ENCODE assay signal across 9 cellular contexts in genomic region chr14:23568021-23568599, GRCh38. TPM values are rescaled to one million over a fixed set of nuclear protein-coding genes. Genes with fewer than 3 reads are reported as not detected.
A peak's percentile ranks its signal among the peaks of the same experiment; 100 is the strongest.
DNase-seq lines count a peak whose midpoint lies in the region; ATAC-seq, FAIRE-seq and TF ChIP-seq lines count a peak whose summit lies in the region.
"Had no signal": no experiment of that assay in that cellular context is flagged by ENCODE, and none has a peak within 500 bp of the region (broad histone marks: within the 10 kb centered on the region; RNA-seq: fewer than 3 reads in every experiment).

No MANE protein-coding gene starts in this region.

- H3K27me3 Mint-ChIP-seq in MCF 10A (ENCODE audit: insufficient read depth, unreplicated experiment) = no peaks in the 10 kb centered on the region

- WGBS in A549 (ENCODE audit: missing lambda C conversion rate) = 75% methylated on average over 2 of the region's 2 CpGs

- H3K36me3 Mint-ChIP-seq in MCF 10A (ENCODE audit: insufficient read depth, unreplicated experiment) = peaks cover 29% of the 10 kb centered on the region

- H3K4me1 ChIP-seq in A549 = peaks cover 20% of the 10 kb centered on the region
- H3K4me1 ChIP-seq in mucosa of stomach (ENCODE audit: control insufficient read depth, insufficient read depth, low read length) = peaks cover 35% of the 10 kb centered on the region

- TF ChIP-seq POLR2A in A549 (IDR thresholded peaks at IDR 0.05; ENCODE audit: low read length) = no peak

- BruUV-seq in MCF 10A (replicated peaks; lab: Mats Ljungman, UMichigan) = TSS peak; percentile 68

- peaks cover 31% of the 10 kb centered on the region for H3K4me1 Mint-ChIP-seq in MCF 10A (ENCODE audit: insufficient read depth, unreplicated experiment)

- H3K4me2 ChIP-seq in A549 = peak overlapping the region; percentile 85

- FAIRE-seq in A549 (lab: Jason Lieb, UNC) (no peak), RCC 7860 (lab: Jason Lieb, UNC) (no peak)

- no peak for ATAC-seq in A549
- no peak for ATAC-seq in GM19324 (IDR thresholded peaks at IDR 0.05; ENCODE audit: low FRiP score, unreplicated experiment)

- TF ChIP-seq RAD21 in A549 (conservative IDR thresholded peaks at IDR 0.05 in 1 of 2, IDR thresholded peaks at IDR 0.05 in 1 of 2) = no peak

- CTCF ChIA-PET in A549 (lab: Yijun Ruan, JAX) = interaction anchor here (1.5 to 19.0 kb wide), 3 partner anchors 10 to 91 kb away, joined by 4 to 553 read pairs (median 11); partner anchors contain the start of genes JPH4 and NGDN
- CTCF ChIA-PET in MCF 10A (lab: Yijun Ruan, JAX) = interaction anchor here (0.6 to 7.6 kb wide), 5 partner anchors 9 to 304 kb away, joined by 3 to 57 read pairs (median 4); partner anchors contain the start of gene ZFHX2

- H3K4me3 ChIP-seq in A549 (peak overlapping the region; percentile 62), HL-60 (replicated peaks; ENCODE audit: insufficient read depth, low read length) (peak overlapping the region; percentile 53), mucosa of stomach (ENCODE audit: low read length) (no peak overlapping the region)

- peak overlapping the region; percentile 83 for H3K9ac ChIP-seq in mucosa of stomach (ENCODE audit: low read length)

- DNase-seq in A549 (ENCODE audit: low read depth in 1 of 2, low spot score in 1 of 2) (no peak), HL-60 (ENCODE audit: low read depth in 1 of 2, low spot score in 1 of 2) (no peak), MCF 10A (ENCODE audit: unreplicated experiment) (no peak), RCC 7860 (ENCODE audit: low spot score) (no peak), NCI-H2107 (lab: John Stamatoyannopoulos, UW) (no peak), mucosa of gallbladder (ENCODE audit: low spot score) (no peak)

- peak overlapping the region; percentile 99 for H3K4me3 Mint-ChIP-seq in MCF 10A (ENCODE audit: unreplicated experiment)

- H3K27me3 ChIP-seq in HL-60 (ENCODE audit: insufficient read depth, poor library complexity, severe bottlenecking) (no peaks in the 10 kb centered on the region), mucosa of stomach (ENCODE audit: control insufficient read depth, insufficient read depth, low read length) (peaks cover 9% of the 10 kb centered on the region)

- TF ChIP-seq EP300 in A549 (IDR thresholded peaks at IDR 0.05) = no peak

- H3K27ac ChIP-seq in A549 (peak overlapping the region; percentile 90 to 97), HL-60 (replicated peaks) (peak overlapping the region; percentile 63)

- H3K36me3 ChIP-seq in mucosa of stomach (ENCODE audit: control insufficient read depth, insufficient read depth, low read length) = no peaks in the 10 kb centered on the region

- no peaks in the 10 kb centered on the region for H3K9me3 Mint-ChIP-seq in MCF 10A (ENCODE audit: unreplicated experiment)

- intact Hi-C loops in MCF 10A (cut with micrococcal nuclease) = loop anchor here (5.0 kb wide), 1 partner anchor 524 kb away; the partner anchor contains the start of gene PCK2

- POLR2A ChIA-PET in A549 (lab: Yijun Ruan, JAX) (interaction anchor here (1.1 kb wide), 1 partner anchor 10 kb away, joined by 6 read pairs; no protein-coding TSS in a partner anchor), MCF 10A (lab: Yijun Ruan, JAX) (interaction anchor here (0.6 to 1.8 kb wide), 7 partner anchors 10 to 706 kb away, joined by 3 to 16 read pairs (median 4); partner anchors contain the start of gene THTPA)

- H3K9me3 ChIP-seq in A549 (no peaks in the 10 kb centered on the region), mucosa of stomach (ENCODE audit: control insufficient read depth, low read length) (no peaks in the 10 kb centered on the region)

- peak overlapping the region; percentile 91 for H3K27ac Mint-ChIP-seq in MCF 10A (ENCODE audit: low read depth, unreplicated experiment)

- TF ChIP-seq CTCF in A549 (IDR thresholded peaks at IDR 0.05) = no peak
- TF ChIP-seq CTCF in HL-60 (IDR thresholded peaks at IDR 0.05; ENCODE audit: insufficient read depth, low read length) = no peak
- no peak for TF ChIP-seq CTCF in MCF 10A (IDR thresholded peaks at IDR 0.05; ENCODE audit: unreplicated experiment)

TF ChIP-seq in A549, 52 proteins besides CTCF, POLR2A, EP300 and RAD21:
- no peak for TF ChIP-seq MAFK (IDR thresholded peaks at IDR 0.05; ENCODE audit: partially characterized antibody)
- TF ChIP-seq CBX2 (IDR thresholded peaks at IDR 0.05; ENCODE audit: borderline replicate concordance, low read depth) = no peak
- no peak for TF ChIP-seq RFX5 (IDR thresholded peaks at IDR 0.05)
- TF ChIP-seq CBX8 (IDR thresholded peaks at IDR 0.05) = no peak
- TF ChIP-seq, protein P1, sequence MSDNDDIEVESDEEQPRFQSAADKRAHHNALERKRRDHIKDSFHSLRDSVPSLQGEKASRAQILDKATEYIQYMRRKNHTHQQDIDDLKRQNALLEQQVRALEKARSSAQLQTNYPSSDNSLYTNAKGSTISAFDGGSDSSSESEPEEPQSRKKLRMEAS (IDR thresholded peaks at IDR 0.05) = no peak
- no peak for TF ChIP-seq CHD4 (IDR thresholded peaks at IDR 0.05; ENCODE audit: borderline replicate concordance)
- TF ChIP-seq HOXB5 (CRISPR knock-in tag; IDR thresholded peaks at IDR 0.05) = no peak
- no peak for TF ChIP-seq EHF (CRISPR knock-in tag; IDR thresholded peaks at IDR 0.05)
- no peak for TF ChIP-seq ESRRA (IDR thresholded peaks at IDR 0.05; ENCODE audit: borderline replicate concordance, low read length)
- TF ChIP-seq HDAC2 (IDR thresholded peaks at IDR 0.05) = no peak
- TF ChIP-seq ZC3H11A (IDR thresholded peaks at IDR 0.05) = no peak
- no peak for TF ChIP-seq FOSB (CRISPR knock-in tag; IDR thresholded peaks at IDR 0.05)
- TF ChIP-seq, protein P2, sequence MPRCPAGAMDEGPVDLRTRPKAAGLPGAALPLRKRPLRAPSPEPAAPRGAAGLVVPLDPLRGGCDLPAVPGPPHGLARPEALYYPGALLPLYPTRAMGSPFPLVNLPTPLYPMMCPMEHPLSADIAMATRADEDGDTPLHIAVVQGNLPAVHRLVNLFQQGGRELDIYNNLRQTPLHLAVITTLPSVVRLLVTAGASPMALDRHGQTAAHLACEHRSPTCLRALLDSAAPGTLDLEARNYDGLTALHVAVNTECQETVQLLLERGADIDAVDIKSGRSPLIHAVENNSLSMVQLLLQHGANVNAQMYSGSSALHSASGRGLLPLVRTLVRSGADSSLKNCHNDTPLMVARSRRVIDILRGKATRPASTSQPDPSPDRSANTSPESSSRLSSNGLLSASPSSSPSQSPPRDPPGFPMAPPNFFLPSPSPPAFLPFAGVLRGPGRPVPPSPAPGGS (IDR thresholded peaks at IDR 0.05) = no peak
- no peak for TF ChIP-seq KDM1A (IDR thresholded peaks at IDR 0.05; ENCODE audit: low read depth)

RNA-seq across cellular contexts. Expression of gene AP1G2, which starts 0.5 kb away (rescaled TPM):
- 83.7 and 122 TPM in 2 replicates for polyA plus RNA-seq in A549 (2011; rRNA removed)
- 110 and 119 TPM in 2 replicates for polyA plus RNA-seq in A549 (2012; cell fraction: cytosol; rRNA removed)
- polyA plus RNA-seq in A549 (2012; cell fraction: nucleus; rRNA removed) = 819 and 947 TPM in 2 replicates
- polyA plus RNA-seq in A549 (2017; fragmentation: RNase III; extraction: RNeasy Plus Mini Kit Qiagen cat#74134 plus additional on column Dnase treatment) = 60.3 to 83.9 TPM (median 80.6 TPM) in 3 replicates
- 151 and 171 TPM in 2 replicates for polyA minus RNA-seq in A549 (2011; rRNA and poly(A)+ RNA removed)
- 89.2 and 95.7 TPM in 2 replicates for total RNA-seq in MCF 10A (2022)
- total RNA-seq in mucosa of gallbladder = 294 TPM

RNA-seq across cellular contexts. Expression of gene JPH4, which starts 10.5 kb away (rescaled TPM):
- polyA plus RNA-seq in A549 (2011; rRNA removed) = 0.03 and 0.05 TPM in 2 replicates
- 0.01 and 0.03 TPM in 2 replicates for polyA plus RNA-seq in A549 (2012; cell fraction: cytosol; rRNA removed)
- polyA plus RNA-seq in A549 (2012; cell fraction: nucleus; rRNA removed) = 0.06 and 0.11 TPM in 2 replicates
- polyA plus RNA-seq in A549 (2017; fragmentation: RNase III; extraction: RNeasy Plus Mini Kit Qiagen cat#74134 plus additional on column Dnase treatment) = 0.03 TPM in 1 of 3 replicates, not detected in the others
- polyA minus RNA-seq in A549 (2011; rRNA and poly(A)+ RNA removed) = 0.04 and 0.10 TPM in 2 replicates
- total RNA-seq in MCF 10A (2022) = not detected in 2 replicates
- 1.2 TPM for total RNA-seq in mucosa of gallbladder
- total RNA-seq: LHCN-M2 had no signal

RNA-seq across cellular contexts. Expression of gene THTPA, which starts 12.0 kb away (rescaled TPM):
- polyA plus RNA-seq in A549 (2011; rRNA removed) (8.1 and 15.3 TPM in 2 replicates), A549 (2017; fragmentation: RNase III; extraction: RNeasy Plus Mini Kit Qiagen cat#74134 plus additional on column Dnase treatment) (21.0 to 24.0 TPM (median 23.9 TPM) in 3 replicates)
- 15.3 and 16.9 TPM in 2 replicates for polyA plus RNA-seq in A549 (2012; cell fraction: cytosol; rRNA removed)
- polyA plus RNA-seq in A549 (2012; cell fraction: nucleus; rRNA removed) = 20.6 and 26.5 TPM in 2 replicates
- polyA minus RNA-seq in A549 (2011; rRNA and poly(A)+ RNA removed) = 12.2 and 12.5 TPM in 2 replicates
- total RNA-seq in MCF 10A (2022) (16.8 and 22.4 TPM in 2 replicates), mucosa of gallbladder (29.1 TPM)

RNA-seq across cellular contexts. Expression of gene ZFHX2, which starts 16.5 kb away (rescaled TPM):
- 0.34 and 0.66 TPM in 2 replicates for polyA plus RNA-seq in A549 (2011; rRNA removed)
- 0.12 and 0.19 TPM in 2 replicates for polyA plus RNA-seq in A549 (2012; cell fraction: cytosol; rRNA removed)
- 0.42 TPM in 2 replicates for polyA plus RNA-seq in A549 (2012; cell fraction: nucleus; rRNA removed)
- 0.88 to 1.3 TPM (median 1.1 TPM) in 3 replicates for polyA plus RNA-seq in A549 (2017; fragmentation: RNase III; extraction: RNeasy Plus Mini Kit Qiagen cat#74134 plus additional on column Dnase treatment)
- polyA minus RNA-seq in A549 (2011; rRNA and poly(A)+ RNA removed) = 0.79 and 1.5 TPM in 2 replicates
- 1.8 and 2.1 TPM in 2 replicates for total RNA-seq in MCF 10A (2022)
- 12.5 TPM for total RNA-seq in mucosa of gallbladder
